26 cellular contexts compared by ENCODE assay signal in genomic region chr2:226187126-226187525, GRCh38.
DNase-seq lines count a peak whose midpoint lies in the region; ATAC-seq, FAIRE-seq and TF ChIP-seq lines count a peak whose summit lies in the region.
"Had no signal": no experiment of that assay in that cellular context is flagged by ENCODE, and none has a peak within 500 bp of the region (broad histone marks: within the 10 kb centered on the region; RNA-seq: fewer than 3 reads in every experiment).

No MANE protein-coding gene starts in this region.

- H2BK5ac ChIP-seq in neuronal stem cell (ENCODE audit: low read length): no peak overlapping the region

- H3K14ac ChIP-seq in neuronal stem cell (ENCODE audit: low read length): no peak overlapping the region

- no peak overlapping the region for H2AFZ ChIP-seq in PC-3 (ENCODE audit: low read length)
- H2AFZ ChIP-seq in neuronal stem cell (ENCODE audit: low read length): peak overlapping the region; percentile 51

- BruUV-seq in PC-3 (replicated peaks; lab: Mats Ljungman, UMichigan): no TSS peak

- H3K4me2 ChIP-seq in PC-3 (ENCODE audit: low read length) (no peak overlapping the region), neuronal stem cell (ENCODE audit: insufficient read depth, low read length, poor library complexity, severe bottlenecking) (no peak overlapping the region)

- H3K27me3 ChIP-seq in PC-3 (ENCODE audit: low read length) (no peaks in the 10 kb centered on the region), neuronal stem cell (ENCODE audit: control insufficient read depth in 3 of 3, insufficient read depth in 3 of 3, low read depth in 1 of 3, low read length in 3 of 3) (no peaks in the 10 kb centered on the region), right atrium auricular region (no peaks in the 10 kb centered on the region)
- H3K27me3 ChIP-seq: brain microvascular endothelial cell, esophagus muscularis mucosa had no signal

- no peak overlapping the region for H2BK120ac ChIP-seq in neuronal stem cell (ENCODE audit: low read depth, low read length)

- H3K36me3 ChIP-seq in PC-3 (ENCODE audit: low read depth, low read length): no peaks in the 10 kb centered on the region
- H3K36me3 ChIP-seq in neuronal stem cell (replicated peaks in 1 of 2; ENCODE audit: control insufficient read depth in 2 of 2, insufficient read depth in 2 of 2, low read length in 2 of 2): no peaks in the 10 kb centered on the region
- no peaks in the 10 kb centered on the region for H3K36me3 ChIP-seq in right atrium auricular region
- H3K36me3 ChIP-seq: brain microvascular endothelial cell, esophagus muscularis mucosa, lower lobe of right lung, thoracic aorta had no signal

- H3K79me2 ChIP-seq in PC-3 (ENCODE audit: low read length): peaks cover 14% of the 10 kb centered on the region

- no peaks in the 10 kb centered on the region for H3K79me1 ChIP-seq in neuronal stem cell (ENCODE audit: low read depth, low read length)

- no peak for FAIRE-seq in frontal cortex (lab: Jason Lieb, UNC)
- FAIRE-seq: D721Med, GM12892 had no signal

- no peak overlapping the region for H3K18ac ChIP-seq in neuronal stem cell (ENCODE audit: low read length)

- H3K4me3 ChIP-seq in AG10803 (ENCODE audit: low read length): no peak overlapping the region
- H3K4me3 ChIP-seq in PC-3 (ENCODE audit: low read length): no peak overlapping the region
- no peak overlapping the region for H3K4me3 ChIP-seq in neuronal stem cell (ENCODE audit: low read length in 2 of 2)
- no peak overlapping the region for H3K4me3 ChIP-seq in right atrium auricular region
- H3K4me3 ChIP-seq: esophagus muscularis mucosa, lower lobe of right lung, thoracic aorta had no signal

- no peak overlapping the region for H3K23ac ChIP-seq in neuronal stem cell (ENCODE audit: low read depth, low read length, poor library complexity)

- H2AK5ac ChIP-seq in neuronal stem cell (ENCODE audit: low read depth, low read length): no peak overlapping the region

- H2BK12ac ChIP-seq in neuronal stem cell (ENCODE audit: low read length): no peak overlapping the region

- H2BK15ac ChIP-seq in neuronal stem cell (ENCODE audit: low read length): no peak overlapping the region

- DNase-seq in AG10803 (ENCODE audit: low read depth) (peak; percentile 38), PC-3 (no peak), epithelial cell of prostate (ENCODE audit: low read depth, low spot score) (no peak), neuronal stem cell (ENCODE audit: low spot score) (no peak), frontal cortex (ENCODE audit: low spot score in 2 of 2) (no peak), right atrium auricular region (ENCODE audit: low spot score) (no peak)
- DNase-seq: activated CD4-positive, alpha-beta T cell treated with anti-CD3 and anti-CD28 coated beads for 1 hour; activated CD8-positive, alpha-beta T cell treated with anti-CD3 and anti-CD28 coated beads, Interleukin-2, amount 10 ng/mL, durations not matched to agents 7 days and 5 days; activated effector memory CD4-positive, alpha-beta T cell treated with anti-CD3 and anti-CD28 coated beads, Interleukin-2, amount 50 U/mL, for 16 hours; activated T-cell treated with anti-CD3 and anti-CD28 coated beads for 4 hours; effector memory CD8-positive, alpha-beta T cell; lower lobe of right lung; NCI-H1417 treated with DMSO at 0.1 percent for 48 hours; NCI-H2107; nucleus accumbens; stimulated activated CD4-positive, alpha-beta T cell treated with anti-CD3 and anti-CD28 coated beads, Interleukin-12 subunit alpha, Interleukin-12 subunit beta, amount 100 ng/mL, for 4 hours; stimulated activated CD4-positive, alpha-beta T cell treated with anti-CD3 and anti-CD28 coated beads, Interleukin-4, amount 100 ng/mL, for 4 hours; stimulated activated naive CD4-positive, alpha-beta T cell had no signal

- H4K8ac ChIP-seq in neuronal stem cell (ENCODE audit: low read depth, low read length): no peak overlapping the region

- POLR2A ChIA-PET in PC-3 (lab: Charles Lee; ENCODE audit: unreplicated experiment): interaction anchor here (0.6 to 0.7 kb wide), 2 partner anchors 141 to 1690 kb away, joined by 3 to 4 read pairs; no protein-coding TSS in a partner anchor

- H3K4me1 ChIP-seq in PC-3 (ENCODE audit: insufficient read depth, low read length) (peaks cover 47% of the 10 kb centered on the region), neuronal stem cell (ENCODE audit: control insufficient read depth in 2 of 2, insufficient read depth in 1 of 2, low read depth in 1 of 2, low read length in 2 of 2) (peaks cover 6 to 14% of the 10 kb centered on the region in 2 donors), right atrium auricular region (no peaks in the 10 kb centered on the region)

- intact Hi-C loops in PC-3 (cut with micrococcal nuclease): loop anchor here (5.0 to 10.0 kb wide), 2 partner anchors 240 to 292 kb away; no protein-coding TSS in a partner anchor

- ATAC-seq in PC-3 (no peak), GM19023 (IDR thresholded peaks at IDR 0.05; ENCODE audit: unreplicated experiment) (no peak), GM21717 (IDR thresholded peaks at IDR 0.05; ENCODE audit: unreplicated experiment) (no peak)
- ATAC-seq: activated CD8-positive, alpha-beta T cell treated with anti-CD3 and anti-CD28 coated beads, Interleukin-2, amount 10 ng/mL, durations not matched to agents 7 days and 5 days; effector memory CD8-positive, alpha-beta T cell; lower lobe of right lung; Right ventricle myocardium inferior had no signal

- WGBS in neuronal stem cell (ENCODE audit: extremely low coverage in 2 of 2, insufficient read length in 2 of 2, insufficient replicate concordance in 1 of 2), 2 donors: no CpG with 5 or more reads among the region's 2 CpGs

- H3K9ac ChIP-seq in PC-3 (ENCODE audit: low read length): no peak overlapping the region
- no peak overlapping the region for H3K9ac ChIP-seq in neuronal stem cell (ENCODE audit: low read depth, low read length, poor library complexity)

- H3K9me2 ChIP-seq in PC-3 (replicated peaks; ENCODE audit: low read length): no peaks in the 10 kb centered on the region

- H3K9me3 ChIP-seq in PC-3 (ENCODE audit: low read length) (no peaks in the 10 kb centered on the region), neuronal stem cell (replicated peaks in 1 of 2; ENCODE audit: control insufficient read depth in 2 of 2, insufficient read depth in 1 of 2, low read depth in 1 of 2, low read length in 2 of 2) (peaks cover 0 to 6% of the 10 kb centered on the region in 2 donors), right atrium auricular region (no peaks in the 10 kb centered on the region)
- H3K9me3 ChIP-seq: esophagus muscularis mucosa, lower lobe of right lung, thoracic aorta had no signal

- H3K4ac ChIP-seq in neuronal stem cell (ENCODE audit: low read length): no peak overlapping the region

- no peak for TF ChIP-seq CTCF in AG10803 (conservative IDR thresholded peaks at IDR 0.05; ENCODE audit: low read length)
- TF ChIP-seq CTCF in PC-3 (conservative IDR thresholded peaks at IDR 0.05; ENCODE audit: low read depth, low read length): no peak
- TF ChIP-seq CTCF in right atrium auricular region (IDR thresholded peaks at IDR 0.05): no peak

- H4K20me1 ChIP-seq in PC-3 (ENCODE audit: low read length): no peaks in the 10 kb centered on the region

- H4K91ac ChIP-seq in neuronal stem cell (ENCODE audit: low read depth, low read length, poor library complexity): no peak overlapping the region

- peaks cover 12% of the 10 kb centered on the region for H3F3A ChIP-seq in PC-3 (ENCODE audit: low read length, unreplicated experiment)

- CTCF ChIA-PET in PC-3 (lab: Charles Lee): interaction anchor here (0.6 kb wide), 1 partner anchor 156 kb away, joined by 10 read pairs; no protein-coding TSS in a partner anchor

- peak overlapping the region; percentile 95; the same call in 1 of the 2 replicates for H3K27ac ChIP-seq in PC-3 (ENCODE audit: low read length)
- peak overlapping the region; percentile 97 for H3K27ac ChIP-seq in epithelial cell of prostate
- H3K27ac ChIP-seq in neuronal stem cell (replicated peaks; ENCODE audit: low read length): no peak overlapping the region
- H3K27ac ChIP-seq in right atrium auricular region: no peak overlapping the region
- H3K27ac ChIP-seq: esophagus muscularis mucosa, lower lobe of right lung, thoracic aorta had no signal

Comparison
In these comparisons a context has a peak if more than half of its experiments do, and no peak if none do; other contexts are left out.
1. H3K27ac ChIP-seq: peak in PC-3 (single experiment) and epithelial cell of prostate (single experiment); none in neuronal stem cell (single experiment) and right atrium auricular region (0 of 2).